In the genomic region with DNA sequence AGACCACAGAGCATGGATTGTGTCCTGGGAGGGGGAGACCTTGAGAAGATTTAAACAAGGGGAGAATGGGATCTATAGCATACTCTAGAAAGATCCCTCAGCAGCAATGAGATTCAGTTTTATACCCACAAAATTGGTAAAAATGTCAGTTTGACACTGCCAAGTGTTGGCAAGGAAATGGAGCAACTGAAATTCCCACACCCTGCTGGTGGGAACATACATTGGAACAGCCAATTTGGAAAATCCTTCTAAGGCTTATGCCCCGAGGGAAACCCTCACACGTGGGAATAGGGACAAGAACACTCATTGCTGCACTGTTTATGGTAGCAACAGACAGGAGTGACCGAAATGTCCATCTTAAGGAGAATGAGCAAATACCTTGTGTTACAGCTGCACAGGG, we compare ENCODE assay signal across 34 cellular contexts. TPM values are rescaled to one million over a fixed set of nuclear protein-coding genes. Genes with fewer than 3 reads are reported as not detected.
"Had no signal": no experiment of that assay in that cellular context is flagged by ENCODE, and none has a peak within 500 bp of the region (broad histone marks: within the 10 kb centered on the region; RNA-seq: fewer than 3 reads in every experiment).

No MANE protein-coding gene starts in this region.

- H3K36me3 ChIP-seq: stomach, suprapubic skin, thoracic aorta, thyroid gland, tibial artery, tibial nerve, transverse colon, upper lobe of left lung, upper lobe of right lung, uterus, vagina had no signal

- H3K9me3 ChIP-seq: stomach, suprapubic skin, testis, thoracic aorta, thyroid gland, tibial artery, transverse colon, upper lobe of left lung, upper lobe of right lung, uterus, vagina had no signal

- DNase-seq: stimulated activated CD4-positive, alpha-beta T cell treated with anti-CD3 and anti-CD28 coated beads, Interleukin-2, amount 100 ng/mL, for 48 hours; stimulated activated CD4-positive, alpha-beta T cell treated with anti-CD3 and anti-CD28 coated beads, Interleukin-4, amount 100 ng/mL, for 1 hour; stimulated activated CD4-positive, alpha-beta T cell treated with anti-CD3 and anti-CD28 coated beads, Interleukin-4, amount 100 ng/mL, for 24 hours; stimulated activated CD4-positive, alpha-beta T cell treated with anti-CD3 and anti-CD28 coated beads, Interleukin-4, amount 100 ng/mL, for 4 hours; stimulated activated CD8-positive, alpha-beta memory T cell treated with anti-CD3 and anti-CD28 coated beads, Interleukin-4, amount 100 ng/mL, for 48 hours; stimulated activated naive B cell treated with anti-CD40 and anti-IgM and Interleukin-4, amounts not matched to agents 10 μg/mL and 1 μg/mL and 100 μg/mL, for 72 hours; stimulated activated naive CD4-positive, alpha-beta T cell; stimulated activated naive CD4-positive, alpha-beta T cell treated with Interleukin-2 at 50 U/mL for 16 hours; stimulated activated naive CD8-positive, alpha-beta T cell treated with anti-CD3 and anti-CD28 coated beads, Interleukin-15, amount 100 ng/mL, for 72 hours; stimulated activated naive CD8-positive, alpha-beta T cell treated with anti-CD3 and anti-CD28 coated beads, Interleukin-15, Interleukin-2, amounts not matched to agents 100 U/mL and 50 U/mL, for 24 hours; stomach; substantia nigra; testis; thyroid gland; tibial artery; transverse colon; trophoblast cell; upper lobe of left lung; upper lobe of right lung; uterus had no signal

- H3K4me3 ChIP-seq: stomach, suprapubic skin, testis, thoracic aorta, thyroid gland, tibial artery, tibial nerve, transverse colon, upper lobe of left lung, upper lobe of right lung, uterus, vagina had no signal

- H3K27me3 ChIP-seq: testis, thyroid gland, upper lobe of left lung, upper lobe of right lung, uterus, vagina had no signal

- H3K4me3 Mint-ChIP-seq: stimulated activated effector memory CD8-positive, alpha-beta T cell treated with anti-CD3 and anti-CD28 coated beads, Interleukin-12 subunit alpha, Interleukin-12 subunit beta, amount 100 ng/mL, for 72 hours; stimulated activated memory B cell treated with anti-CD40 and anti-IgM and Interleukin-4, amounts not matched to agents 10 μg/mL and 1 μg/mL and 100 μg/mL, for 72 hours; stimulated activated naive B cell treated with anti-CD40 and anti-IgM and Interleukin-4, amounts not matched to agents 10 μg/mL and 1 μg/mL and 100 μg/mL, for 72 hours; stimulated activated naive CD8-positive, alpha-beta T cell treated with anti-CD3 and anti-CD28 coated beads, Interleukin-15, amount 100 ng/mL, for 72 hours; stimulated activated naive CD8-positive, alpha-beta T cell treated with anti-CD3 and anti-CD28 coated beads, Interleukin-15, Interleukin-2, amounts not matched to agents 100 ng/mL and 50 ng/mL, for 24 hours; type B pancreatic cell had no signal

- H3K4me1 ChIP-seq: stomach, suprapubic skin, testis, thyroid gland, tibial artery, tibial nerve, transverse colon, upper lobe of left lung, upper lobe of right lung, uterus, vagina had no signal

- H3K27ac Mint-ChIP-seq: stimulated activated effector memory CD8-positive, alpha-beta T cell treated with anti-CD3 and anti-CD28 coated beads, Interleukin-12 subunit alpha, Interleukin-12 subunit beta, amount 100 ng/mL, for 72 hours; stimulated activated memory B cell treated with anti-CD40 and anti-IgM and Interleukin-4, amounts not matched to agents 10 μg/mL and 1 μg/mL and 100 μg/mL, for 72 hours; stimulated activated naive B cell treated with anti-CD40 and anti-IgM and Interleukin-4, amounts not matched to agents 10 μg/mL and 1 μg/mL and 100 μg/mL, for 72 hours; stimulated activated naive CD8-positive, alpha-beta T cell treated with anti-CD3 and anti-CD28 coated beads, Interleukin-15, amount 100 ng/mL, for 72 hours; stimulated activated naive CD8-positive, alpha-beta T cell treated with anti-CD3 and anti-CD28 coated beads, Interleukin-15, Interleukin-2, amounts not matched to agents 100 ng/mL and 50 ng/mL, for 24 hours had no signal

- FAIRE-seq: urothelium cell line had no signal

- ATAC-seq: stimulated activated effector memory CD8-positive, alpha-beta T cell treated with anti-CD3 and anti-CD28 coated beads, Interleukin-12 subunit alpha, Interleukin-12 subunit beta, amount 100 ng/mL, for 72 hours; stimulated activated memory B cell treated with anti-CD40 and anti-IgM and Interleukin-4, amounts not matched to agents 10 μg/mL and 1 μg/mL and 100 μg/mL, for 72 hours; stimulated activated naive CD8-positive, alpha-beta T cell treated with anti-CD3 and anti-CD28 coated beads, Interleukin-15, amount 100 ng/mL, for 72 hours; stimulated activated naive CD8-positive, alpha-beta T cell treated with anti-CD3 and anti-CD28 coated beads, Interleukin-15, Interleukin-2, amounts not matched to agents 100 U/mL and 50 U/mL, for 24 hours; upper lobe of right lung had no signal

- H3K36me3 Mint-ChIP-seq: stimulated activated effector memory CD8-positive, alpha-beta T cell treated with anti-CD3 and anti-CD28 coated beads, Interleukin-12 subunit alpha, Interleukin-12 subunit beta, amount 100 ng/mL, for 72 hours; stimulated activated memory B cell treated with anti-CD40 and anti-IgM and Interleukin-4, amounts not matched to agents 10 μg/mL and 1 μg/mL and 100 μg/mL, for 72 hours; stimulated activated naive B cell treated with anti-CD40 and anti-IgM and Interleukin-4, amounts not matched to agents 10 μg/mL and 1 μg/mL and 100 μg/mL, for 72 hours; type B pancreatic cell had no signal

- H3K9me3 Mint-ChIP-seq: stimulated activated effector memory CD8-positive, alpha-beta T cell treated with anti-CD3 and anti-CD28 coated beads, Interleukin-12 subunit alpha, Interleukin-12 subunit beta, amount 100 ng/mL, for 72 hours; stimulated activated naive B cell treated with anti-CD40 and anti-IgM and Interleukin-4, amounts not matched to agents 10 μg/mL and 1 μg/mL and 100 μg/mL, for 72 hours; stimulated activated naive CD8-positive, alpha-beta T cell treated with anti-CD3 and anti-CD28 coated beads, Interleukin-15, amount 100 ng/mL, for 72 hours; stimulated activated naive CD8-positive, alpha-beta T cell treated with anti-CD3 and anti-CD28 coated beads, Interleukin-15, Interleukin-2, amounts not matched to agents 100 ng/mL and 50 ng/mL, for 24 hours; type B pancreatic cell had no signal

- H3K4me1 Mint-ChIP-seq: stimulated activated memory B cell treated with anti-CD40 and anti-IgM and Interleukin-4, amounts not matched to agents 10 μg/mL and 1 μg/mL and 100 μg/mL, for 72 hours; stimulated activated naive B cell treated with anti-CD40 and anti-IgM and Interleukin-4, amounts not matched to agents 10 μg/mL and 1 μg/mL and 100 μg/mL, for 72 hours had no signal

- H3K27ac ChIP-seq: stomach, suprapubic skin, testis, thoracic aorta, thyroid gland, tibial artery, tibial nerve, transverse colon, upper lobe of left lung, upper lobe of right lung, uterus, vagina had no signal

RNA-seq across cellular contexts. Expression of a gene that starts 5.0 kb away (rescaled TPM):
- total RNA-seq: stomach, subcutaneous adipose tissue, suprapubic skin, temporal lobe, thoracic aorta, thyroid gland, tibial nerve, transverse colon, upper lobe of left lung, upper lobe of right lung, ureter, urinary bladder, uterus, vagina had no signal
- polyA plus RNA-seq: stomach, thymus, urinary bladder had no signal
